Comparison of ENCODE assay signal across 24 cellular contexts in the genomic region with DNA sequence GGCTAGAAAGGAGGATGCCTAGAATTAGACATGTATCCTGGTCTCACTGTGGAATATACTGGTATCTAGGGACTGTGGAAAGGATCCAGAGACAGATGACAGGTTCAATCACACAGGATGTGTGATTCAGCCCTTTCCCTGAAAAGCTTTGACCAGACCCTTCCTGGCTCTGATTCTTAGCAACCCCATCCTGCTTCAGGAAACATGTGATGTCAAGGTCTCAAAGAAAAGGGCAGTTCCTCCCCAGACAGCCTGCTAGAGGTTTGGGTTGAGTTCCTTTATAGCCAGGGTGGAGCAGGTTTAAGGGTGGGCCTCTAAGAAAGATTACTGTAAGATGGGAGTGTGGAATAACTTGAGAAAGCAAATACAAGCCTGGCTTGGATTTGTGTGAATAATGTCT. TPM values are rescaled to one million over a fixed set of nuclear protein-coding genes. Genes with fewer than 3 reads are reported as not detected.
"Had no signal": no experiment of that assay in that cellular context is flagged by ENCODE, and none has a peak within 500 bp of the region (broad histone marks: within the 10 kb centered on the region; RNA-seq: fewer than 3 reads in every experiment).

No MANE protein-coding gene starts in this region.

- H3K9me3 Mint-ChIP-seq: central memory CD8-positive, alpha-beta T cell; naive thymus-derived CD8-positive, alpha-beta T cell; stimulated activated naive B cell treated with anti-CD40 and anti-IgM and Interleukin-4, amounts not matched to agents 10 μg/mL and 1 μg/mL and 100 μg/mL, for 72 hours had no signal

- H3K4me3 Mint-ChIP-seq: activated naive CD8-positive, alpha-beta T cell; central memory CD8-positive, alpha-beta T cell; naive thymus-derived CD8-positive, alpha-beta T cell; stimulated activated naive B cell treated with anti-CD40 and anti-IgM and Interleukin-4, amounts not matched to agents 10 μg/mL and 1 μg/mL and 100 μg/mL, for 72 hours had no signal

- H3K27me3 Mint-ChIP-seq: activated naive CD8-positive, alpha-beta T cell; central memory CD8-positive, alpha-beta T cell had no signal

- H3K36me3 ChIP-seq: prostate gland, sigmoid colon, spleen, thoracic aorta, upper lobe of left lung had no signal

- ATAC-seq: body of pancreas; foreskin keratinocyte; naive thymus-derived CD8-positive, alpha-beta T cell; stimulated activated naive B cell treated with anti-CD40 and anti-IgM and Interleukin-4, amounts not matched to agents 10 μg/mL and 1 μg/mL and 100 μg/mL, for 72 hours had no signal

- H3K27ac ChIP-seq: body of pancreas, epithelial cell of prostate, foreskin keratinocyte, prostate gland, sigmoid colon, spleen, thoracic aorta, upper lobe of left lung had no signal

- H3K27me3 ChIP-seq: body of pancreas, foreskin keratinocyte, sigmoid colon, spleen, upper lobe of left lung had no signal

- H3K4me1 ChIP-seq: body of pancreas, foreskin keratinocyte, prostate gland, sigmoid colon, spleen, upper lobe of left lung had no signal

- FAIRE-seq: kidney, TTC549 had no signal

- H3K27ac Mint-ChIP-seq: activated naive CD8-positive, alpha-beta T cell; naive thymus-derived CD8-positive, alpha-beta T cell; stimulated activated naive B cell treated with anti-CD40 and anti-IgM and Interleukin-4, amounts not matched to agents 10 μg/mL and 1 μg/mL and 100 μg/mL, for 72 hours had no signal

- H3K9me3 ChIP-seq: body of pancreas, prostate gland, sigmoid colon, spleen, thoracic aorta, upper lobe of left lung had no signal

- H3K4me1 Mint-ChIP-seq: central memory CD8-positive, alpha-beta T cell; naive thymus-derived CD8-positive, alpha-beta T cell; stimulated activated naive B cell treated with anti-CD40 and anti-IgM and Interleukin-4, amounts not matched to agents 10 μg/mL and 1 μg/mL and 100 μg/mL, for 72 hours had no signal

- DNase-seq: activated CD4-positive, alpha-beta T cell treated with anti-CD3 and anti-CD28 coated beads, Interleukin-2, amount 50 U/mL, for 48 hours; activated gamma-delta T cell; amygdala; body of pancreas; cortex of kidney; effector memory CD4-positive, alpha-beta T cell; foreskin keratinocyte; glutamatergic neuron; kidney; mesenchymal stem cell; naive thymus-derived CD8-positive, alpha-beta T cell; sigmoid colon; spleen; stimulated activated naive B cell treated with anti-CD40 and anti-IgM and Interleukin-4, amounts not matched to agents 10 μg/mL and 1 μg/mL and 100 μg/mL, for 72 hours; upper lobe of left lung had no signal

- H3K4me3 ChIP-seq: body of pancreas, prostate gland, sigmoid colon, spleen, thoracic aorta, upper lobe of left lung had no signal

- H3K36me3 Mint-ChIP-seq: activated naive CD8-positive, alpha-beta T cell; naive thymus-derived CD8-positive, alpha-beta T cell; stimulated activated naive B cell treated with anti-CD40 and anti-IgM and Interleukin-4, amounts not matched to agents 10 μg/mL and 1 μg/mL and 100 μg/mL, for 72 hours had no signal

RNA-seq across cellular contexts. Expression of gene BMP15, which starts 3.0 kb away (rescaled TPM):
- total RNA-seq: body of pancreas; foreskin keratinocyte; kidney; liver; naive thymus-derived CD8-positive, alpha-beta T cell; osteocyte; prostate gland; sigmoid colon; spleen; T-helper 2 cell treated with Interferon-gamma antibody and Interleukin-4, amounts not matched to agents 100 ng/mL and 5 ng/mL, for 36 hours; thoracic aorta; upper lobe of left lung had no signal
- polyA plus RNA-seq: foreskin keratinocyte; liver; naive thymus-derived CD8-positive, alpha-beta T cell; sigmoid colon; spleen had no signal
